1 cellular context compared by ENCODE assay signal in the genomic region with DNA sequence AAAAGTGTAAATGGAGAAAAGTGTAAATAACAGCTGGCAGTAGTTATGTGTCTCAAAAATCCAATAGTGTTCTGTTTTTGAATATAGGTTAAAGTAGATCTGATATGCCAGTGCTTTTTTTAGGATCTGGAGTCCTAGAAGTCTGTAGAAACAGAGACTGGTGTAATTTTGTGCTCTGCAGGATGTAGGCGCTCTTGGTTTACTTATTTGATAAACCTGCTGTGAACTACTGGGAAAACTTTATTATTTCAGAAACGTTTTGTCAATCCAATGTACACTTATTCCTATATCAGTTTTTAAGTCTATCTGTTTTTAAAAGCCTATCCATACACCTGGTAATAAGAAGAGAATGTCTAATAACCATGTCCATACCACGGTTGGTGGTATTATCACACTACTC.
TF ChIP-seq lines count a peak whose summit lies in the region.

No MANE protein-coding gene starts in this region.

TF ChIP-seq in GM23338, 12 proteins besides CTCF, POLR2A, EP300 and RAD21 (continued from another document):
- TF ChIP-seq, protein P1, sequence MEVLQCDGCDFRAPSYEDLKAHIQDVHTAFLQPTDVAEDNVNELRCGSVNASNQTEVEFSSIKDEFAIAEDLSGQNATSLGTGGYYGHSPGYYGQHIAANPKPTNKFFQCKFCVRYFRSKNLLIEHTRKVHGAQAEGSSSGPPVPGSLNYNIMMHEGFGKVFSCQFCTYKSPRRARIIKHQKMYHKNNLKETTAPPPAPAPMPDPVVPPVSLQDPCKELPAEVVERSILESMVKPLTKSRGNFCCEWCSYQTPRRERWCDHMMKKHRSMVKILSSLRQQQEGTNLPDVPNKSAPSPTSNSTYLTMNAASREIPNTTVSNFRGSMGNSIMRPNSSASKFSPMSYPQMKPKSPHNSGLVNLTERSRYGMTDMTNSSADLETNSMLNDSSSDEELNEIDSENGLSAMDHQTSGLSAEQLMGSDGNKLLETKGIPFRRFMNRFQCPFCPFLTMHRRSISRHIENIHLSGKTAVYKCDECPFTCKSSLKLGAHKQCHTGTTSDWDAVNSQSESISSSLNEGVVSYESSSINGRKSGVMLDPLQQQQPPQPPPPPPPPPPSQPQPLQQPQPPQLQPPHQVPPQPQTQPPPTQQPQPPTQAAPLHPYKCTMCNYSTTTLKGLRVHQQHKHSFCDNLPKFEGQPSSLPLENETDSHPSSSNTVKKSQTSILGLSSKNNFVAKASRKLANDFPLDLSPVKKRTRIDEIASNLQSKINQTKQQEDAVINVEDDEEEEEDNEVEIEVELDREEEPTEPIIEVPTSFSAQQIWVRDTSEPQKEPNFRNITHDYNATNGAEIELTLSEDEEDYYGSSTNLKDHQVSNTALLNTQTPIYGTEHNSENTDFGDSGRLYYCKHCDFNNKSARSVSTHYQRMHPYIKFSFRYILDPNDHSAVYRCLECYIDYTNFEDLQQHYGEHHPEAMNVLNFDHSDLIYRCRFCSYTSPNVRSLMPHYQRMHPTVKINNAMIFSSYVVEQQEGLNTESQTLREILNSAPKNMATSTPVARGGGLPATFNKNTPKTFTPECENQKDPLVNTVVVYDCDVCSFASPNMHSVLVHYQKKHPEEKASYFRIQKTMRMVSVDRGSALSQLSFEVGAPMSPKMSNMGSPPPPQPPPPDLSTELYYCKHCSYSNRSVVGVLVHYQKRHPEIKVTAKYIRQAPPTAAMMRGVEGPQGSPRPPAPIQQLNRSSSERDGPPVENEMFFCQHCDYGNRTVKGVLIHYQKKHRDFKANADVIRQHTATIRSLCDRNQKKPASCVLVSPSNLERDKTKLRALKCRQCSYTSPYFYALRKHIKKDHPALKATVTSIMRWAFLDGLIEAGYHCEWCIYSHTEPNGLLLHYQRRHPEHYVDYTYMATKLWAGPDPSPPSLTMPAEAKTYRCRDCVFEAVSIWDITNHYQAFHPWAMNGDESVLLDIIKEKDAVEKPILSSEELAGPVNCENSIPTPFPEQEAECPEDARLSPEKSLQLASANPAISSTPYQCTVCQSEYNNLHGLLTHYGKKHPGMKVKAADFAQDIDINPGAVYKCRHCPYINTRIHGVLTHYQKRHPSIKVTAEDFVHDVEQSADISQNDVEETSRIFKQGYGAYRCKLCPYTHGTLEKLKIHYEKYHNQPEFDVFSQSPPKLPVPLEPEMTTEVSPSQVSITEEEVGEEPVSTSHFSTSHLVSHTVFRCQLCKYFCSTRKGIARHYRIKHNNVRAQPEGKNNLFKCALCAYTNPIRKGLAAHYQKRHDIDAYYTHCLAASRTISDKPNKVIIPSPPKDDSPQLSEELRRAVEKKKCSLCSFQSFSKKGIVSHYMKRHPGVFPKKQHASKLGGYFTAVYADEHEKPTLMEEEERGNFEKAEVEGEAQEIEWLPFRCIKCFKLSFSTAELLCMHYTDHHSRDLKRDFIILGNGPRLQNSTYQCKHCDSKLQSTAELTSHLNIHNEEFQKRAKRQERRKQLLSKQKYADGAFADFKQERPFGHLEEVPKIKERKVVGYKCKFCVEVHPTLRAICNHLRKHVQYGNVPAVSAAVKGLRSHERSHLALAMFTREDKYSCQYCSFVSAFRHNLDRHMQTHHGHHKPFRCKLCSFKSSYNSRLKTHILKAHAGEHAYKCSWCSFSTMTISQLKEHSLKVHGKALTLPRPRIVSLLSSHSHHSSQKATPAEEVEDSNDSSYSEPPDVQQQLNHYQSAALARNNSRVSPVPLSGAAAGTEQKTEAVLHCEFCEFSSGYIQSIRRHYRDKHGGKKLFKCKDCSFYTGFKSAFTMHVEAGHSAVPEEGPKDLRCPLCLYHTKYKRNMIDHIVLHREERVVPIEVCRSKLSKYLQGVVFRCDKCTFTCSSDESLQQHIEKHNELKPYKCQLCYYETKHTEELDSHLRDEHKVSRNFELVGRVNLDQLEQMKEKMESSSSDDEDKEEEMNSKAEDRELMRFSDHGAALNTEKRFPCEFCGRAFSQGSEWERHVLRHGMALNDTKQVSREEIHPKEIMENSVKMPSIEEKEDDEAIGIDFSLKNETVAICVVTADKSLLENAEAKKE (CRISPR knock-in tag; IDR thresholded peaks at IDR 0.05), result no peak
- no peak for TF ChIP-seq EZH2phosphoT487 (IDR thresholded peaks at IDR 0.05; ENCODE audit: unreplicated experiment)
- no peak for TF ChIP-seq POLR2AphosphoS5 (IDR thresholded peaks at IDR 0.05; ENCODE audit: low read depth)
- TF ChIP-seq JUNB (IDR thresholded peaks at IDR 0.05; ENCODE audit: unreplicated experiment), result no peak
- no peak for TF ChIP-seq STAT1 (IDR thresholded peaks at IDR 0.05; ENCODE audit: unreplicated experiment)
- no peak for TF ChIP-seq REST (IDR thresholded peaks at IDR 0.05; ENCODE audit: unreplicated experiment)
